In the genomic region with DNA sequence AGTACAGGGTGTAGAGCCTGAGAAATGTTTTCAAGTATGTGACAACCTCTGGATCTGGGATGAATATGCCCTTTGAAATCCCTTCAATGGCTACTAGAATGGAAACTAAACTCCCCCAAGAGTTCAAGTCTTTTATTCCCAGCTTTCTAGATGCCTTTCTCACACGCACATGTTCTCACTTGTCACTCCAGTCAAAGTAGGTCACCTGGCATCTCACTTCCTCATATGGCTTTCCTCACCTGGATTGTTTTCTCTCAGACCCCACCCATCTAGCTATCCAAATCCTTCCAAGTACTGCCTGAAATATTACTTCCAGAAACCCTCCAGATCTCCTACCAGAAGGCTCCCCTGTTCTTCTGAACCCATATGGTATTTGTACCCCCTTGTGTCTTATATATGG, we compare ENCODE assay signal across 25 cellular contexts.
"Had no signal": no experiment of that assay in that cellular context is flagged by ENCODE, and none has a peak within 500 bp of the region (broad histone marks: within the 10 kb centered on the region; RNA-seq: fewer than 3 reads in every experiment).

No MANE protein-coding gene starts in this region.

- DNase-seq: activated CD4-positive, alpha-beta T cell treated with anti-CD3 and anti-CD28 coated beads for 4 hours; activated CD4-positive, alpha-beta T cell treated with anti-CD3 and anti-CD28 coated beads, Interleukin-2, amount 50 U/mL, for 4 hours; activated effector memory CD4-positive, alpha-beta T cell treated with anti-CD3 and anti-CD28 coated beads, Interleukin-2, amount 50 U/mL, for 16 hours; activated naive CD4-positive, alpha-beta T cell treated with anti-CD3 and anti-CD28 coated beads for 36 hours; activated naive CD8-positive, alpha-beta T cell treated with anti-CD3 and anti-CD28 coated beads for 36 hours; activated T-cell treated with anti-CD3 and anti-CD28 coated beads, Interleukin-2, amount 50 U/mL, for 1 hour; adrenal gland; aorta; body of pancreas; dorsolateral prefrontal cortex; effector memory CD4-positive, alpha-beta T cell; foreskin melanocyte; heart right ventricle; kidney glomerular epithelial cell; left lung; retina; stimulated activated CD4-positive, alpha-beta T cell treated with anti-CD3 and anti-CD28 coated beads, Interleukin-4, amount 100 ng/mL, for 24 hours; T-helper 9 cell; uterus had no signal

- H3K27ac ChIP-seq: adrenal gland, body of pancreas, coronary artery, dorsolateral prefrontal cortex, heart right ventricle, left lung, thoracic aorta, uterus, VCaP had no signal

- H3K27me3 ChIP-seq: adrenal gland, body of pancreas, heart right ventricle, left lung, uterus had no signal

- H3K9me3 ChIP-seq: adrenal gland, body of pancreas, heart right ventricle, left lung, thoracic aorta, uterus had no signal

- H3K36me3 ChIP-seq: adrenal gland, heart right ventricle, left lung, thoracic aorta, uterus had no signal

- H3K4me1 ChIP-seq: adrenal gland, body of pancreas, left lung, uterus had no signal

- H3K4me3 ChIP-seq: adrenal gland, body of pancreas, coronary artery, dorsolateral prefrontal cortex, heart right ventricle, left lung, lung, skin epidermis, thoracic aorta, uterus had no signal

- ATAC-seq: body of pancreas; heart right ventricle; left lung; stimulated activated effector memory CD8-positive, alpha-beta T cell treated with anti-CD3 and anti-CD28 coated beads, Interleukin-12 subunit alpha, Interleukin-12 subunit beta, amount 100 ng/mL, for 72 hours had no signal
